ENCODE assay signal across 20 cellular contexts in the genomic region with DNA sequence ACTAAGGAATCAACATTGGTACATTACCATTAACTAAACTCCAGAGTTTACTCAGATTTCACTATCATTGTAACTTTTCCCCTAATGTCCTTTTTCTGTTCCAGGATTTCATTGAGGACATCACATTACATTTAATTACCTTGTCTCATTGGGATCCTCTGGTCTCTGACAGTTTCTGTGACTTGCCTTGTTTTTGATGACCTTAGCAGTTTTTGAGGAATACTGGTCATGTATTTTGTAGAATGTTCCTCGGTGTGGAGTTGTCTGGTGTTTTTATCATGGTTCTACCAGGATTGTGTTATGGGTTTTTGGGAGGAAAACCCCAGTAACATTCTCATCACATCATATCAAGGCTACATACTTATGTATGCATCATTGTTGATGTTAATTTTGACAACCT.
"Had no signal": no experiment of that assay in that cellular context is flagged by ENCODE, and none has a peak within 500 bp of the region (broad histone marks: within the 10 kb centered on the region; RNA-seq: fewer than 3 reads in every experiment).

No MANE protein-coding gene starts in this region.

- ATAC-seq: effector memory CD8-positive, alpha-beta T cell; naive thymus-derived CD8-positive, alpha-beta T cell had no signal

- H3K4me3 ChIP-seq: colonic mucosa, esophagus muscularis mucosa, gastroesophageal sphincter, heart left ventricle, hepatocyte, left lung, lower lobe of right lung, mucosa of descending colon had no signal

- H3K36me3 Mint-ChIP-seq: mesothelial cell of epicardium; naive B cell; naive thymus-derived CD8-positive, alpha-beta T cell had no signal

- H3K27me3 ChIP-seq: colonic mucosa, esophagus muscularis mucosa, foreskin keratinocyte, gastroesophageal sphincter, heart left ventricle, hepatocyte, left lung had no signal

- H3K79me2 ChIP-seq: hepatocyte had no signal

- H3K9me3 ChIP-seq: colonic mucosa, esophagus muscularis mucosa, gastroesophageal sphincter, heart left ventricle, left lung, lower lobe of right lung, mucosa of descending colon had no signal

- H3K27ac Mint-ChIP-seq: dendritic cell treated with granulocyte-macrophage colony-stimulating factor and Interleukin-4, amounts not matched to agents 40 ng/mL and 50 ng/mL, for 4 days; effector memory CD8-positive, alpha-beta T cell; endodermal cell; mesothelial cell of epicardium; naive B cell had no signal

- H3K4me2 ChIP-seq: hepatocyte had no signal

- DNase-seq: colonic mucosa; cortex of kidney; effector CD8-positive, alpha-beta T cell; effector memory CD8-positive, alpha-beta T cell; left cardiac atrium; left lung; left ventricle myocardium superior; lower lobe of right lung; naive B cell; naive thymus-derived CD8-positive, alpha-beta T cell had no signal

- H3K36me3 ChIP-seq: colonic mucosa, esophagus muscularis mucosa, gastroesophageal sphincter, heart left ventricle, left lung, lower lobe of right lung had no signal

- H3K4me1 ChIP-seq: colonic mucosa, left lung, lower lobe of right lung had no signal

- H3K27ac ChIP-seq: colonic mucosa, epithelial cell of prostate, esophagus muscularis mucosa, foreskin keratinocyte, gastroesophageal sphincter, heart left ventricle, hepatocyte, left lung, lower lobe of right lung had no signal

- H3K4me3 Mint-ChIP-seq: dendritic cell treated with granulocyte-macrophage colony-stimulating factor and Interleukin-4, amounts not matched to agents 40 ng/mL and 50 ng/mL, for 4 days; effector memory CD8-positive, alpha-beta T cell; endodermal cell; mesothelial cell of epicardium; naive B cell; naive thymus-derived CD8-positive, alpha-beta T cell had no signal

- H2AFZ ChIP-seq: hepatocyte had no signal

- H3K9me3 Mint-ChIP-seq: dendritic cell treated with granulocyte-macrophage colony-stimulating factor and Interleukin-4, amounts not matched to agents 40 ng/mL and 50 ng/mL, for 4 days; endodermal cell; mesothelial cell of epicardium; naive B cell had no signal
